9 cellular contexts compared by ENCODE assay signal in the genomic region with DNA sequence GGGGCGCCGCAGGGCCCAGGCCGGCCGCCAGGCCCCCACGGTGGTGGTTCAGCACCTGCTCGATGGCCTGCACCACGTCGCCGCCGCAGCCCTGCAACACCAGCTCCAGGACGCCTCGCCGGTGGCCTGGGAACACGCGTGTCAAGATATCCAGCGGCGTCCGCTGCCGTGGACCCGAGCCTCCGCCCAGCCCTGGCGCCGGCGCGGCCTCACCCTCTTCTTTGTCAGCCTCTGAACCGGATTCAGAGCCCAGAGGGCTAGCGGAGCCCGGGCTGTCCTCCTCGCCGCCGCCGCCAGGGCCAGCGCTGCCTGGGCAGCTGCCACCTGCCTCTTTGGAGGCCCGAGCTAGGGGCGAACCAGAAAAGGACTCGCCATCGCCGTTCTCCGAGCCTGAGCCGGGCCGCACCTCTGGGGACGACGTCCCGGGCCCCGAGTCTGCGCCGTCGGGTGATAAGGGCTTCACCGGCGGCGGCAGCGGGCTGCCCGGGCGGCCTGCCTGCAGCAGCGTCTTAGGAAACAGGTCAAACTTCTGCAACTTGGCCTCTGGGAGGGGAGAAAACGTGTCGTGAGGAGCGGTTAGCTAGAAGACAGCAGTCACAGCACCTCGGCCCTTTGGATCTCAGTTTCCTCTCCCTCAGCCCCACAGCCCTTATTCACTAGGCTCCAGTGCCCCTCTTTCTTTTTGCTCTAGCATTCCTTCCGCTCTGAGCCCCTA. TPM values are rescaled to one million over a fixed set of nuclear protein-coding genes. Genes with fewer than 3 reads are reported as not detected.
A peak's percentile ranks its signal among the peaks of the same experiment; 100 is the strongest.
DNase-seq lines count a peak whose midpoint lies in the region; ATAC-seq and TF ChIP-seq lines count a peak whose summit lies in the region.
"Had no signal": no experiment of that assay in that cellular context is flagged by ENCODE, and none has a peak within 500 bp of the region (broad histone marks: within the 10 kb centered on the region; RNA-seq: fewer than 3 reads in every experiment).

No MANE protein-coding gene starts in this region.

- H3K27ac Mint-ChIP-seq in immature natural killer cell, result no peak overlapping the region

- H3K36me3 ChIP-seq in WERI-Rb-1, result no peaks in the 10 kb centered on the region

- H3K4me3 ChIP-seq in WERI-Rb-1 (ENCODE audit: low read depth, low read length), result peak overlapping the region; percentile 32

- H3K27me3 Mint-ChIP-seq in immature natural killer cell (ENCODE audit: low read depth in 3 of 3), result peaks cover 37 to 53% (median 47%) of the 10 kb centered on the region in 3 donors

- H3K9me3 ChIP-seq in WERI-Rb-1 (ENCODE audit: severe bottlenecking), result peaks cover 10% of the 10 kb centered on the region

- peaks cover 37 to 40% of the 10 kb centered on the region in 2 donors for H3K4me1 Mint-ChIP-seq in immature natural killer cell

- peaks cover 2 to 5% (median 4%) of the 10 kb centered on the region in 3 donors for H3K36me3 Mint-ChIP-seq in immature natural killer cell

- H3K4me3 Mint-ChIP-seq in immature natural killer cell, result peak overlapping the region in 4 of 5 donors; percentile 34 to 68 (median 60)

- H3K27me3 ChIP-seq in WERI-Rb-1 (ENCODE audit: insufficient read depth, low read depth, severe bottlenecking), result peaks cover 42% of the 10 kb centered on the region

- DNase-seq in activated CD4-positive, alpha-beta T cell treated with anti-CD3 and anti-CD28 coated beads for 48 hours, result peak; percentile 30
- DNase-seq in activated CD4-positive, alpha-beta T cell treated with anti-CD3 and anti-CD28 coated beads, Interleukin-2, amount 50 U/mL, for 4 hours, result no peak
- peak; percentile 41 for DNase-seq in WERI-Rb-1
- DNase-seq in immature natural killer cell, result no peak
- DNase-seq in stimulated activated CD8-positive, alpha-beta memory T cell treated with anti-CD3 and anti-CD28 coated beads, Interleukin-4, amount 100 ng/mL, for 48 hours, result peak; percentile 28
- no peak for DNase-seq in NCI-H345 treated with DMSO at 0.1 percent for 48 hours (lab: John Stamatoyannopoulos, UW; ENCODE audit: unreplicated experiment)
- DNase-seq in NCI-H446 treated with DMSO at 0.1 percent for 48 hours (lab: John Stamatoyannopoulos, UW), result no peak
- DNase-seq: activated effector memory CD4-positive, alpha-beta T cell treated with anti-CD3 and anti-CD28 coated beads, Interleukin-2, amount 50 U/mL, for 16 hours had no signal

- no peak for ATAC-seq in HG02623 (IDR thresholded peaks at IDR 0.05; ENCODE audit: unreplicated experiment)

- TF ChIP-seq CTCF in WERI-Rb-1 (IDR thresholded peaks at IDR 0.05; ENCODE audit: low read depth, low read length), result no peak

- H3K27ac ChIP-seq in WERI-Rb-1, result no peak overlapping the region

- peaks cover 0 to 3% (median 0%) of the 10 kb centered on the region in 6 donors for H3K9me3 Mint-ChIP-seq in immature natural killer cell

RNA-seq across cellular contexts. Expression of gene DMRTA2, which starts 3.9 kb away (rescaled TPM):
- polyA plus RNA-seq in immature natural killer cell, result not detected

Comparison
In these comparisons a context has a peak if more than half of its experiments do, and no peak if none do; other contexts are left out.
1. DNase-seq: peak in activated CD4-positive, alpha-beta T cell treated with anti-CD3 and anti-CD28 coated beads for 48 hours (single experiment), WERI-Rb-1 (single experiment) and stimulated activated CD8-positive, alpha-beta memory T cell treated with anti-CD3 and anti-CD28 coated beads, Interleukin-4, amount 100 ng/mL, for 48 hours (single experiment); none in activated CD4-positive, alpha-beta T cell treated with anti-CD3 and anti-CD28 coated beads, Interleukin-2, amount 50 U/mL, for 4 hours (0 of 2), immature natural killer cell (0 of 3), NCI-H345 treated with DMSO at 0.1 percent for 48 hours (single experiment) and NCI-H446 treated with DMSO at 0.1 percent for 48 hours (single experiment).